Comparison of ENCODE assay signal across 2 cellular contexts in genomic region chr2:169672403-169672802, GRCh38.
TF ChIP-seq lines count a peak whose summit lies in the region.

No MANE protein-coding gene starts in this region.

TF ChIP-seq in IMR-90, 13 proteins besides CTCF, POLR2A, EP300 and RAD21:
- no peak for TF ChIP-seq MAZ (IDR thresholded peaks at IDR 0.05; ENCODE audit: borderline replicate concordance, low read depth, low read length)
- TF ChIP-seq, protein P1, sequence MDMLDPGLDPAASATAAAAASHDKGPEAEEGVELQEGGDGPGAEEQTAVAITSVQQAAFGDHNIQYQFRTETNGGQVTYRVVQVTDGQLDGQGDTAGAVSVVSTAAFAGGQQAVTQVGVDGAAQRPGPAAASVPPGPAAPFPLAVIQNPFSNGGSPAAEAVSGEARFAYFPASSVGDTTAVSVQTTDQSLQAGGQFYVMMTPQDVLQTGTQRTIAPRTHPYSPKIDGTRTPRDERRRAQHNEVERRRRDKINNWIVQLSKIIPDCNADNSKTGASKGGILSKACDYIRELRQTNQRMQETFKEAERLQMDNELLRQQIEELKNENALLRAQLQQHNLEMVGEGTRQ (IDR thresholded peaks at IDR 0.05; ENCODE audit: low read depth, low read length), result no peak
- no peak for TF ChIP-seq CEBPB (IDR thresholded peaks at IDR 0.05; ENCODE audit: low read depth, low read length)
- TF ChIP-seq CHD1 (IDR thresholded peaks at IDR 0.05; ENCODE audit: low read depth, low read length), result no peak
- no peak for TF ChIP-seq BHLHE40 (IDR thresholded peaks at IDR 0.05; ENCODE audit: low read depth, low read length)
- no peak for TF ChIP-seq FOS (IDR thresholded peaks at IDR 0.05; ENCODE audit: low read depth, low read length)
- TF ChIP-seq NFE2L2 (IDR thresholded peaks at IDR 0.05; ENCODE audit: low read depth, low read length), result no peak
- TF ChIP-seq MAFK (IDR thresholded peaks at IDR 0.05; ENCODE audit: low read depth, low read length), result no peak
- no peak for TF ChIP-seq RFX5 (IDR thresholded peaks at IDR 0.05; ENCODE audit: low read depth, low read length)
TF ChIP-seq in IMR-90: peak in this region for 0.

TF ChIP-seq in K562, 482 proteins besides CTCF, POLR2A, EP300 and RAD21:
- TF ChIP-seq BRD9 (IDR thresholded peaks at IDR 0.05; ENCODE audit: low read depth, partially characterized antibody) (no peak), FOSL1 (tag; conservative IDR thresholded peaks at IDR 0.05) (no peak), MITF (IDR thresholded peaks at IDR 0.05) (no peak), ZNF778 (CRISPR knock-in tag; IDR thresholded peaks at IDR 0.05) (no peak), ARID4B (CRISPR knock-in tag; IDR thresholded peaks at IDR 0.05) (no peak), ZNF274 (IDR thresholded peaks at IDR 0.05; ENCODE audit: borderline replicate concordance, low read depth, low read length) (no peak), EP400 (IDR thresholded peaks at IDR 0.05) (no peak), ZBTB34 (CRISPR knock-in tag; IDR thresholded peaks at IDR 0.05) (no peak), NBN (IDR thresholded peaks at IDR 0.05; ENCODE audit: low read depth) (no peak), SMARCA5 (IDR thresholded peaks at IDR 0.05) (no peak), NCOA1 (IDR thresholded peaks at IDR 0.05; ENCODE audit: low read depth) (no peak), MCM3 (IDR thresholded peaks at IDR 0.05) (no peak), FOXJ3 (CRISPR knock-in tag; IDR thresholded peaks at IDR 0.05) (no peak), GTF2E2 (tag; IDR thresholded peaks at IDR 0.05) (no peak), RBFOX2 (IDR thresholded peaks at IDR 0.05; ENCODE audit: low read depth, low read length) (no peak), CHD4 (IDR thresholded peaks at IDR 0.05; ENCODE audit: insufficient read depth, insufficient replicate concordance, low read depth, low read length, poor library complexity, severe bottlenecking) (no peak), BRF2 (IDR thresholded peaks at IDR 0.05; ENCODE audit: borderline replicate concordance, insufficient read depth, insufficient read length) (no peak), ZNF143 (CRISPR knock-in tag; IDR thresholded peaks at IDR 0.05) (no peak), ZNF165 (CRISPR knock-in tag; IDR thresholded peaks at IDR 0.05; ENCODE audit: borderline replicate concordance) (no peak)
- TF ChIP-seq, protein P2, sequence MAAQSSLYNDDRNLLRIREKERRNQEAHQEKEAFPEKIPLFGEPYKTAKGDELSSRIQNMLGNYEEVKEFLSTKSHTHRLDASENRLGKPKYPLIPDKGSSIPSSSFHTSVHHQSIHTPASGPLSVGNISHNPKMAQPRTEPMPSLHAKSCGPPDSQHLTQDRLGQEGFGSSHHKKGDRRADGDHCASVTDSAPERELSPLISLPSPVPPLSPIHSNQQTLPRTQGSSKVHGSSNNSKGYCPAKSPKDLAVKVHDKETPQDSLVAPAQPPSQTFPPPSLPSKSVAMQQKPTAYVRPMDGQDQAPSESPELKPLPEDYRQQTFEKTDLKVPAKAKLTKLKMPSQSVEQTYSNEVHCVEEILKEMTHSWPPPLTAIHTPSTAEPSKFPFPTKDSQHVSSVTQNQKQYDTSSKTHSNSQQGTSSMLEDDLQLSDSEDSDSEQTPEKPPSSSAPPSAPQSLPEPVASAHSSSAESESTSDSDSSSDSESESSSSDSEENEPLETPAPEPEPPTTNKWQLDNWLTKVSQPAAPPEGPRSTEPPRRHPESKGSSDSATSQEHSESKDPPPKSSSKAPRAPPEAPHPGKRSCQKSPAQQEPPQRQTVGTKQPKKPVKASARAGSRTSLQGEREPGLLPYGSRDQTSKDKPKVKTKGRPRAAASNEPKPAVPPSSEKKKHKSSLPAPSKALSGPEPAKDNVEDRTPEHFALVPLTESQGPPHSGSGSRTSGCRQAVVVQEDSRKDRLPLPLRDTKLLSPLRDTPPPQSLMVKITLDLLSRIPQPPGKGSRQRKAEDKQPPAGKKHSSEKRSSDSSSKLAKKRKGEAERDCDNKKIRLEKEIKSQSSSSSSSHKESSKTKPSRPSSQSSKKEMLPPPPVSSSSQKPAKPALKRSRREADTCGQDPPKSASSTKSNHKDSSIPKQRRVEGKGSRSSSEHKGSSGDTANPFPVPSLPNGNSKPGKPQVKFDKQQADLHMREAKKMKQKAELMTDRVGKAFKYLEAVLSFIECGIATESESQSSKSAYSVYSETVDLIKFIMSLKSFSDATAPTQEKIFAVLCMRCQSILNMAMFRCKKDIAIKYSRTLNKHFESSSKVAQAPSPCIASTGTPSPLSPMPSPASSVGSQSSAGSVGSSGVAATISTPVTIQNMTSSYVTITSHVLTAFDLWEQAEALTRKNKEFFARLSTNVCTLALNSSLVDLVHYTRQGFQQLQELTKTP (IDR thresholded peaks at IDR 0.05; ENCODE audit: low read depth in 1 of 2, partially characterized antibody in 2 of 2), result no peak
